ENCODE assay signal across 15 cellular contexts in the genomic region with DNA sequence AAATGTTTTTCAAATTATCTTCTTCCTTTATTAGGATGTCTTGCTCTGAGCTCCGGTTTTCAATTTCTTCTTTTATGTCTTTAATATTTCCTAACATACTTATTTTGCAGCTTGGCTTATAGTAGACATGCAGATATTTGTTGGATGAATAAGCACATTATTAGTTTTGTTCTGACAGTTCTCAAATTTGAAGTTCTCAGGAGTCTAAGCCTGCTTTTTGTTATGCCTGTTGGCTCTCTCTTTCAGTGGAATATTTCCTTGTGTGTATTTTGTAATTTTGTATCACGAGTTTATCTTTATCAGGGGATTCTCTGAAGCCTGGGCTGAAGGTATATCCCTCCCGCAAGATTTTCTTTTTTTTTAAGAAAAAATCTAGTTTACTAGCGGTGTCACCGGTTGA.
DNase-seq lines count a peak whose midpoint lies in the region; ATAC-seq and TF ChIP-seq lines count a peak whose summit lies in the region.
"Had no signal": no experiment of that assay in that cellular context is flagged by ENCODE, and none has a peak within 500 bp of the region (broad histone marks: within the 10 kb centered on the region; RNA-seq: fewer than 3 reads in every experiment).

No MANE protein-coding gene starts in this region.

- peak overlapping the region; percentile 45 for H3K27ac ChIP-seq in muscle layer of colon (ENCODE audit: low read depth, low read length)
- no peak overlapping the region for H3K27ac ChIP-seq in brain microvascular endothelial cell
- H3K27ac ChIP-seq: foreskin keratinocyte had no signal

- no peak overlapping the region for H3K9ac ChIP-seq in muscle layer of colon (ENCODE audit: low read length)

- no peak for DNase-seq in natural killer cell treated with Interleukin-12 subunit alpha and Interleukin-12 subunit beta and Interleukin-15 and Interleukin-18, amount 100 ng/mL, for 72 hours (ENCODE audit: low spot score)
- DNase-seq in natural killer cell = no peak
- DNase-seq in activated naive CD8-positive, alpha-beta T cell treated with anti-CD3 and anti-CD28 coated beads, Interleukin-2, amount 50 U/mL, for 24 hours = no peak
- DNase-seq in GM10266 (ENCODE audit: extremely low spot score) = no peak
- no peak for DNase-seq in activated gamma-delta T cell (lab: John Stamatoyannopoulos, UW)
- DNase-seq in GOT3 (lab: John Stamatoyannopoulos, UW) = no peak
- DNase-seq in brain microvascular endothelial cell = no peak
- DNase-seq: activated T-cell treated with anti-CD3 and anti-CD28 coated beads for 4 hours; central memory CD4-positive, alpha-beta T cell; foreskin keratinocyte; IMR-90; NCI-H1092; SHP77 had no signal

- H3K9me3 ChIP-seq in muscle layer of colon (ENCODE audit: low read length) = no peaks in the 10 kb centered on the region

- peak overlapping the region in 1 of 2 donors; percentile 26 for H3K27ac Mint-ChIP-seq in natural killer cell treated with Interleukin-12 subunit alpha and Interleukin-12 subunit beta and Interleukin-15 and Interleukin-18, amount 100 ng/mL, for 72 hours
- H3K27ac Mint-ChIP-seq in natural killer cell = no peak overlapping the region
- no peak overlapping the region for H3K27ac Mint-ChIP-seq in activated naive CD8-positive, alpha-beta T cell treated with anti-CD3 and anti-CD28 coated beads, Interleukin-2, amount 50 U/mL, for 24 hours

- H3K9me3 Mint-ChIP-seq in natural killer cell treated with Interleukin-12 subunit alpha and Interleukin-12 subunit beta and Interleukin-15 and Interleukin-18, amount 100 ng/mL, for 72 hours = no peaks in the 10 kb centered on the region
- H3K9me3 Mint-ChIP-seq in natural killer cell = no peaks in the 10 kb centered on the region
- no peaks in the 10 kb centered on the region for H3K9me3 Mint-ChIP-seq in activated naive CD8-positive, alpha-beta T cell treated with anti-CD3 and anti-CD28 coated beads, Interleukin-2, amount 50 U/mL, for 24 hours
- H3K9me3 Mint-ChIP-seq: neural crest cell had no signal

- in situ Hi-C loops in brain microvascular endothelial cell (cut with HindIII; ENCODE audit: low pct_ligation_motif_present, low sequenced_read_pairs) = no loop called here

- H3K4me1 Mint-ChIP-seq in natural killer cell treated with Interleukin-12 subunit alpha and Interleukin-12 subunit beta and Interleukin-15 and Interleukin-18, amount 100 ng/mL, for 72 hours (ENCODE audit: low read depth in 2 of 2) = peaks cover 3 to 15% of the 10 kb centered on the region in 2 donors
- peaks cover 2 to 4% of the 10 kb centered on the region in 2 donors for H3K4me1 Mint-ChIP-seq in natural killer cell
- peaks cover 35% of the 10 kb centered on the region for H3K4me1 Mint-ChIP-seq in activated naive CD8-positive, alpha-beta T cell treated with anti-CD3 and anti-CD28 coated beads, Interleukin-2, amount 50 U/mL, for 24 hours

- H3K4me1 ChIP-seq in muscle layer of colon (ENCODE audit: insufficient read depth, low read length) = peaks cover 10% of the 10 kb centered on the region
- H3K4me1 ChIP-seq: foreskin keratinocyte had no signal

- TF ChIP-seq CTCF in natural killer cell (IDR thresholded peaks at IDR 0.05) = no peak
- no peak for TF ChIP-seq CTCF in GM10266 (IDR thresholded peaks at IDR 0.05; ENCODE audit: control insufficient read depth, insufficient read depth, low read depth, missing control alignments)
- no peak for TF ChIP-seq CTCF in brain microvascular endothelial cell (IDR thresholded peaks at IDR 0.05; ENCODE audit: low read depth, low read length, missing control alignments)

- no peak for ATAC-seq in natural killer cell treated with Interleukin-12 subunit alpha and Interleukin-12 subunit beta and Interleukin-15 and Interleukin-18, amount 100 ng/mL, for 72 hours
- no peak for ATAC-seq in natural killer cell
- ATAC-seq in activated naive CD8-positive, alpha-beta T cell treated with anti-CD3 and anti-CD28 coated beads, Interleukin-2, amount 50 U/mL, for 24 hours = no peak
- ATAC-seq: foreskin keratinocyte had no signal

- H3K27me3 ChIP-seq in muscle layer of colon (ENCODE audit: control insufficient read depth in 1 of 2, insufficient read depth in 2 of 2, low read length in 2 of 2) (no peaks in the 10 kb centered on the region), brain microvascular endothelial cell (replicated peaks) (no peaks in the 10 kb centered on the region)
- H3K27me3 ChIP-seq: foreskin keratinocyte had no signal

- no peaks in the 10 kb centered on the region for H3K36me3 Mint-ChIP-seq in natural killer cell treated with Interleukin-12 subunit alpha and Interleukin-12 subunit beta and Interleukin-15 and Interleukin-18, amount 100 ng/mL, for 72 hours
- H3K36me3 Mint-ChIP-seq in natural killer cell = no peaks in the 10 kb centered on the region
- H3K36me3 Mint-ChIP-seq in activated naive CD8-positive, alpha-beta T cell treated with anti-CD3 and anti-CD28 coated beads, Interleukin-2, amount 50 U/mL, for 24 hours (ENCODE audit: low read depth) = peaks cover 1% of the 10 kb centered on the region

- H3K4me3 Mint-ChIP-seq in natural killer cell treated with Interleukin-12 subunit alpha and Interleukin-12 subunit beta and Interleukin-15 and Interleukin-18, amount 100 ng/mL, for 72 hours = peak overlapping the region; percentile 21
- H3K4me3 Mint-ChIP-seq in natural killer cell = no peak overlapping the region
- peak overlapping the region; percentile 0 for H3K4me3 Mint-ChIP-seq in activated naive CD8-positive, alpha-beta T cell treated with anti-CD3 and anti-CD28 coated beads, Interleukin-2, amount 50 U/mL, for 24 hours
- H3K4me3 Mint-ChIP-seq: neural crest cell had no signal

- no peak overlapping the region for H3K4me3 ChIP-seq in muscle layer of colon (ENCODE audit: low read depth in 1 of 2, low read length in 2 of 2)
- H3K4me3 ChIP-seq in brain microvascular endothelial cell (ENCODE audit: low read depth, low read length) = no peak overlapping the region

- peaks cover 0 to 3% of the 10 kb centered on the region in 2 donors for H3K27me3 Mint-ChIP-seq in natural killer cell treated with Interleukin-12 subunit alpha and Interleukin-12 subunit beta and Interleukin-15 and Interleukin-18, amount 100 ng/mL, for 72 hours
- peaks cover 0 to 6% of the 10 kb centered on the region in 2 donors for H3K27me3 Mint-ChIP-seq in natural killer cell (ENCODE audit: low read depth in 2 of 2)
- no peaks in the 10 kb centered on the region for H3K27me3 Mint-ChIP-seq in activated naive CD8-positive, alpha-beta T cell treated with anti-CD3 and anti-CD28 coated beads, Interleukin-2, amount 50 U/mL, for 24 hours

- intact Hi-C loops in natural killer cell (cut with micrococcal nuclease) = no loop called here

- H3K36me3 ChIP-seq in muscle layer of colon (ENCODE audit: insufficient read depth, low read length) (peaks cover 61% of the 10 kb centered on the region), brain microvascular endothelial cell (replicated peaks) (peaks cover 27% of the 10 kb centered on the region)
